Comparison of ENCODE assay signal across 1 cellular context in the genomic region with DNA sequence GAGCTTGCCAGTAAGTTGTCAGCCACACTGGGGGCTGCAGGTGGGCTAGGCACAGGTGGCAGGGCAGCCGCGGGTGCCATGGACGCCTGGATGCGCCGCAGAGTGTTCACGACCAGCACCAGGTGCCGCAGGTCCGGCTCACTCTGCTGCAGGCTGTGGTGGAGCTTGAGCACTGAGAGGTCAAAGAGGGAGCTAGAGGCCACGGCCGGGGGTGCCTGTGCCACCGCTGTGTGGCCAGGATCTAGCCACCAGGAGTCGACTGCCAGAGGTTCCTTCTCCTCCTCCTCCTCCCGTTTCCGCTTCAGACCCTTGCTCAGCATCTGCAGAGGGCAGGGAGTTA.
TF ChIP-seq lines count a peak whose summit lies in the region.

No MANE protein-coding gene starts in this region.

TF ChIP-seq in HCT116, 20 proteins besides CTCF, POLR2A, EP300 and RAD21:
- no peak for TF ChIP-seq FOSL1 (IDR thresholded peaks at IDR 0.05; ENCODE audit: low read depth)
- TF ChIP-seq ZFX (IDR thresholded peaks at IDR 0.05), result no peak
- TF ChIP-seq YY1 (IDR thresholded peaks at IDR 0.05; ENCODE audit: extremely low read depth, insufficient replicate concordance, low read depth, low read length), result no peak
- TF ChIP-seq, protein P1, sequence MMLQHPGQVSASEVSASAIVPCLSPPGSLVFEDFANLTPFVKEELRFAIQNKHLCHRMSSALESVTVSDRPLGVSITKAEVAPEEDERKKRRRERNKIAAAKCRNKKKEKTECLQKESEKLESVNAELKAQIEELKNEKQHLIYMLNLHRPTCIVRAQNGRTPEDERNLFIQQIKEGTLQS (IDR thresholded peaks at IDR 0.05), result no peak
